ENCODE assay signal across 19 cellular contexts in genomic region chr20:44014807-44015732, GRCh38.
DNase-seq lines count a peak whose midpoint lies in the region; ATAC-seq and TF ChIP-seq lines count a peak whose summit lies in the region.
"Had no signal": no experiment of that assay in that cellular context is flagged by ENCODE, and none has a peak within 500 bp of the region (broad histone marks: within the 10 kb centered on the region; RNA-seq: fewer than 3 reads in every experiment).

No MANE protein-coding gene starts in this region.

- H3K4me3 ChIP-seq in hepatocyte (no peak overlapping the region), transverse colon (no peak overlapping the region)
- H3K4me3 ChIP-seq: BLaER1, mucosa of descending colon, thyroid gland had no signal

- H3K79me2 ChIP-seq in hepatocyte: no peaks in the 10 kb centered on the region

- no peak for TF ChIP-seq POLR2A in transverse colon (IDR thresholded peaks at IDR 0.05)

- peak overlapping the region; percentile 49 for H3K4me2 ChIP-seq in hepatocyte
- H3K4me2 ChIP-seq: BLaER1 had no signal

- H3K9me3 Mint-ChIP-seq in brain: no peaks in the 10 kb centered on the region
- H3K9me3 Mint-ChIP-seq in T-helper 2 cell treated with Interferon-gamma antibody and Interleukin-4, amounts not matched to agents 5 μg/mL and 100 μg/mL, for 36 hours: peaks cover 4% of the 10 kb centered on the region
- H3K9me3 Mint-ChIP-seq: IgD-negative memory B cell had no signal

- H3K4me1 Mint-ChIP-seq in brain: peaks cover 91% of the 10 kb centered on the region
- H3K4me1 Mint-ChIP-seq in T-helper 2 cell treated with Interferon-gamma antibody and Interleukin-4, amounts not matched to agents 5 μg/mL and 100 μg/mL, for 36 hours (ENCODE audit: low read depth): peaks cover 42% of the 10 kb centered on the region

- no peaks in the 10 kb centered on the region for H4K20me1 ChIP-seq in hepatocyte (ENCODE audit: insufficient read depth, poor library complexity, severe bottlenecking)

- H3K9me3 ChIP-seq in hepatocyte (ENCODE audit: low read depth): no peaks in the 10 kb centered on the region
- no peaks in the 10 kb centered on the region for H3K9me3 ChIP-seq in transverse colon
- H3K9me3 ChIP-seq: BLaER1, mucosa of descending colon, thyroid gland had no signal

- no peaks in the 10 kb centered on the region for H3K27me3 ChIP-seq in hepatocyte
- no peaks in the 10 kb centered on the region for H3K27me3 ChIP-seq in transverse colon
- H3K27me3 ChIP-seq: thyroid gland had no signal

- peaks cover 4% of the 10 kb centered on the region for H3K27me3 Mint-ChIP-seq in brain
- H3K27me3 Mint-ChIP-seq in T-helper 2 cell treated with Interferon-gamma antibody and Interleukin-4, amounts not matched to agents 5 μg/mL and 100 μg/mL, for 36 hours (ENCODE audit: low read depth): peaks cover 69% of the 10 kb centered on the region

- H3K27ac ChIP-seq in hepatocyte: no peak overlapping the region
- H3K27ac ChIP-seq in transverse colon: peak overlapping the region in 3 of 4 donors; percentile 26 to 84 (median 46)
- H3K27ac ChIP-seq: BLaER1, thyroid gland had no signal

- intact Hi-C loops in transverse colon (cut with DNase I; ENCODE audit: low total_unique reads): no loop called here

- no peaks in the 10 kb centered on the region for H3K36me3 ChIP-seq in hepatocyte (replicated peaks; ENCODE audit: insufficient read depth, low read depth)
- no peaks in the 10 kb centered on the region for H3K36me3 ChIP-seq in transverse colon
- H3K36me3 ChIP-seq: BLaER1, thyroid gland had no signal

- DNase-seq in NCI-H1105 treated with DMSO at 0.1 percent for 48 hours (lab: John Stamatoyannopoulos, UW): peak; percentile 40
- DNase-seq in hepatocyte (ENCODE audit: low spot score): peak; percentile 19
- DNase-seq in transverse colon: no peak
- DNase-seq in T-helper 2 cell treated with Interferon-gamma antibody and Interleukin-4, amounts not matched to agents 5 μg/mL and 100 μg/mL, for 36 hours (ENCODE audit: low spot score): no peak
- DNase-seq: activated CD4-positive, CD25-positive, alpha-beta regulatory T cell; activated gamma-delta T cell treated with Interleukin-2 at 50 U/mL for 16 hours; DMS 273 treated with DMSO at 0.1 percent for 48 hours; dorsolateral prefrontal cortex; left cardiac atrium; mucosa of descending colon; NCI-H345; SHP77; T-helper 17 cell had no signal

- whole genome bisulfite sequencing in hepatocyte (ENCODE audit: low lambda C conversion rate, missing lambda C conversion rate): 58% methylated on average over 17 of the region's 17 CpGs
- WGBS in transverse colon (ENCODE audit: low coverage in 1 of 2), 2 donors: 9 to 34% methylated on average over 8 to 17 of the region's 17 CpGs

- H3K27ac Mint-ChIP-seq in brain: peak overlapping the region in 4 of 5 experiments; percentile 22 to 91 (median 63)
- no peak overlapping the region for H3K27ac Mint-ChIP-seq in T-helper 2 cell treated with Interferon-gamma antibody and Interleukin-4, amounts not matched to agents 5 μg/mL and 100 μg/mL, for 36 hours
- H3K27ac Mint-ChIP-seq: IgD-negative memory B cell, T-helper 17 cell had no signal

- H3K36me3 Mint-ChIP-seq in brain: no peaks in the 10 kb centered on the region
- peaks cover 4% of the 10 kb centered on the region for H3K36me3 Mint-ChIP-seq in T-helper 2 cell treated with Interferon-gamma antibody and Interleukin-4, amounts not matched to agents 5 μg/mL and 100 μg/mL, for 36 hours (ENCODE audit: low read depth)
- H3K36me3 Mint-ChIP-seq: IgD-negative memory B cell had no signal

- in situ Hi-C loops in transverse colon (cut with MboI; ENCODE audit: low pct_ligation_motif_present in 1 of 4, low pct_unique_long_range_greater_than_20kb in 1 of 4, low sequenced_read_pairs in 3 of 4): no loop called here

- TF ChIP-seq CTCF in brain (conservative IDR thresholded peaks at IDR 0.05): no peak
- TF ChIP-seq CTCF in hepatocyte (IDR thresholded peaks at IDR 0.05; ENCODE audit: poor library complexity): no peak
- no peak for TF ChIP-seq CTCF in transverse colon (IDR thresholded peaks at IDR 0.05)

- H3K4me3 Mint-ChIP-seq in brain: peak overlapping the region in 2 of 5 experiments; percentile 23 to 52
- H3K4me3 Mint-ChIP-seq in T-helper 2 cell treated with Interferon-gamma antibody and Interleukin-4, amounts not matched to agents 5 μg/mL and 100 μg/mL, for 36 hours: no peak overlapping the region
- H3K4me3 Mint-ChIP-seq: T-helper 17 cell had no signal

- no peak overlapping the region for H2AFZ ChIP-seq in hepatocyte

- H3K4me1 ChIP-seq in hepatocyte (ENCODE audit: insufficient read depth) (peaks cover 11% of the 10 kb centered on the region), transverse colon (peaks cover 33 to 67% (median 55%) of the 10 kb centered on the region in 4 donors)

- H3K9me2 ChIP-seq in hepatocyte (replicated peaks; ENCODE audit: insufficient read depth): no peaks in the 10 kb centered on the region

- ATAC-seq in HG03039 (IDR thresholded peaks at IDR 0.05; ENCODE audit: unreplicated experiment) (no peak), GM18519 (IDR thresholded peaks at IDR 0.05; ENCODE audit: low FRiP score, unreplicated experiment) (no peak)
- ATAC-seq: left cardiac atrium, T-helper 17 cell had no signal

- TF ChIP-seq EP300 in transverse colon (IDR thresholded peaks at IDR 0.05; ENCODE audit: low read depth): no peak

Comparison
In these comparisons a context has a peak if more than half of its experiments do, and no peak if none do; other contexts are left out.
1. DNase-seq: peak in NCI-H1105 treated with DMSO at 0.1 percent for 48 hours (single experiment) and hepatocyte (single experiment); none in transverse colon (single experiment) and T-helper 2 cell treated with Interferon-gamma antibody and Interleukin-4, amounts not matched to agents 5 μg/mL and 100 μg/mL, for 36 hours (single experiment).